In genomic region chr1:22529901-22530621, GRCh38 we compare ENCODE assay signal across 13 cellular contexts. TPM values are rescaled to one million over a fixed set of nuclear protein-coding genes. Genes with fewer than 3 reads are reported as not detected.
A peak's percentile ranks its signal among the peaks of the same experiment; 100 is the strongest.
DNase-seq lines count a peak whose midpoint lies in the region; TF ChIP-seq lines count a peak whose summit lies in the region.
"Had no signal": no experiment of that assay in that cellular context is flagged by ENCODE, and none has a peak within 500 bp of the region (broad histone marks: within the 10 kb centered on the region; RNA-seq: fewer than 3 reads in every experiment).

No MANE protein-coding gene starts in this region.

- H3K27me3 Mint-ChIP-seq in Calu3 (ENCODE audit: unreplicated experiment), result no peaks in the 10 kb centered on the region
- H3K27me3 Mint-ChIP-seq in activated T-helper 1 cell treated with anti-CD3 and anti-CD28 coated beads, Interleukin-12 subunit alpha, Interleukin-12 subunit beta, Interleukin-2, Interleukin-4 antibody, amounts not matched to agents 30 ng/mL and 10 ng/mL and 1 ng/mL, durations not matched to agents 14 hours and 24 hours and 36 hours (ENCODE audit: insufficient read depth), result no peaks in the 10 kb centered on the region
- H3K27me3 Mint-ChIP-seq: CD4-positive, CD25-positive, alpha-beta regulatory T cell had no signal

- H3K27ac Mint-ChIP-seq in Calu3 (ENCODE audit: unreplicated experiment), result peak overlapping the region; percentile 5
- peak overlapping the region; percentile 30 for H3K27ac Mint-ChIP-seq in activated T-helper 1 cell treated with anti-CD3 and anti-CD28 coated beads, Interleukin-12 subunit alpha, Interleukin-12 subunit beta, Interleukin-2, Interleukin-4 antibody, amounts not matched to agents 30 ng/mL and 10 ng/mL and 1 ng/mL, durations not matched to agents 14 hours and 24 hours and 36 hours

- DNase-seq in Calu3 (no peak), foreskin fibroblast (peak; percentile 30 to 51), posterior cingulate gyrus (peak in 6 of 10 donors; percentile 30 to 87 (median 62)), ACHN (no peak), H4 (ENCODE audit: low spot score) (no peak), NCI-H1436 treated with DMSO at 0.1 percent for 48 hours (lab: John Stamatoyannopoulos, UW) (no peak)
- no peak for DNase-seq in activated T-helper 1 cell treated with anti-CD3 and anti-CD28 coated beads, Interleukin-12 subunit alpha, Interleukin-12 subunit beta, Interleukin-2, Interleukin-4 antibody, amounts not matched to agents 30 ng/mL and 10 ng/mL and 1 ng/mL, durations not matched to agents 14 hours and 24 hours and 36 hours (ENCODE audit: low spot score)
- DNase-seq in stimulated activated CD4-positive, alpha-beta T cell treated with anti-CD3 and anti-CD28 coated beads, Interleukin-4, amount 100 ng/mL, for 1 hour, result no peak
- DNase-seq: activated gamma-delta T cell treated with Interleukin-2 at 50 U/mL for 16 hours; CD4-positive, CD25-positive, alpha-beta regulatory T cell; NCI-H2171 had no signal

- H3K4me1 Mint-ChIP-seq in Calu3 (ENCODE audit: low read depth, unreplicated experiment), result no peaks in the 10 kb centered on the region
- H3K4me1 Mint-ChIP-seq in activated T-helper 1 cell treated with anti-CD3 and anti-CD28 coated beads, Interleukin-12 subunit alpha, Interleukin-12 subunit beta, Interleukin-2, Interleukin-4 antibody, amounts not matched to agents 30 ng/mL and 10 ng/mL and 1 ng/mL, durations not matched to agents 14 hours and 24 hours and 36 hours (ENCODE audit: low read depth), result no peaks in the 10 kb centered on the region
- H3K4me1 Mint-ChIP-seq: CD4-positive, CD25-positive, alpha-beta regulatory T cell had no signal

- BruUV-seq in Calu3 (replicated peaks; lab: Mats Ljungman, UMichigan), result TSS peak; percentile 58

- no peak overlapping the region for H3K4me3 Mint-ChIP-seq in Calu3 (ENCODE audit: low read depth, unreplicated experiment)
- no peak overlapping the region for H3K4me3 Mint-ChIP-seq in activated T-helper 1 cell treated with anti-CD3 and anti-CD28 coated beads, Interleukin-12 subunit alpha, Interleukin-12 subunit beta, Interleukin-2, Interleukin-4 antibody, amounts not matched to agents 30 ng/mL and 10 ng/mL and 1 ng/mL, durations not matched to agents 14 hours and 24 hours and 36 hours
- H3K4me3 Mint-ChIP-seq: CD4-positive, CD25-positive, alpha-beta regulatory T cell had no signal

- no peak overlapping the region for H3K4me3 ChIP-seq in foreskin fibroblast (ENCODE audit: low read depth in 1 of 2, low read length in 2 of 2)
- H3K4me3 ChIP-seq: pancreas had no signal

- no peak for TF ChIP-seq CTCF in Calu3 (IDR thresholded peaks at IDR 0.05; ENCODE audit: unreplicated experiment)
- TF ChIP-seq CTCF in foreskin fibroblast (IDR thresholded peaks at IDR 0.05; ENCODE audit: low read depth, low read length), result no peak

- CTCF ChIA-PET in Calu3 (lab: Charles Lee), result no interaction called here

- in situ Hi-C loops in ACHN (cut with HindIII; ENCODE audit: low pct_ligation_motif_present, low pct_unique_long_range_greater_than_20kb, low sequenced_read_pairs), result no loop called here

- no peaks in the 10 kb centered on the region for H3K9me3 Mint-ChIP-seq in Calu3 (ENCODE audit: low read depth, unreplicated experiment)
- H3K9me3 Mint-ChIP-seq in activated T-helper 1 cell treated with anti-CD3 and anti-CD28 coated beads, Interleukin-12 subunit alpha, Interleukin-12 subunit beta, Interleukin-2, Interleukin-4 antibody, amounts not matched to agents 30 ng/mL and 10 ng/mL and 1 ng/mL, durations not matched to agents 14 hours and 24 hours and 36 hours, result no peaks in the 10 kb centered on the region
- H3K9me3 Mint-ChIP-seq: CD4-positive, CD25-positive, alpha-beta regulatory T cell had no signal

- intact Hi-C loops in Calu3 (cut with micrococcal nuclease; ENCODE audit: unreplicated experiment) (no loop called here), posterior cingulate gyrus (cut with DNase I) (loop anchor here (2.0 kb wide), 1 partner anchor 111 kb away; no protein-coding TSS in a partner anchor)
- intact Hi-C loops in activated T-helper 1 cell treated with anti-CD3 and anti-CD28 coated beads, Interleukin-12 subunit alpha, Interleukin-12 subunit beta, Interleukin-2, Interleukin-4 antibody, amounts not matched to agents 30 ng/mL and 10 ng/mL and 1 ng/mL, durations not matched to agents 14 hours and 24 hours and 36 hours (cut with micrococcal nuclease), result no loop called here

- no peaks in the 10 kb centered on the region for H3K36me3 Mint-ChIP-seq in Calu3 (ENCODE audit: insufficient read depth, unreplicated experiment)
- peaks cover 8% of the 10 kb centered on the region for H3K36me3 Mint-ChIP-seq in activated T-helper 1 cell treated with anti-CD3 and anti-CD28 coated beads, Interleukin-12 subunit alpha, Interleukin-12 subunit beta, Interleukin-2, Interleukin-4 antibody, amounts not matched to agents 30 ng/mL and 10 ng/mL and 1 ng/mL, durations not matched to agents 14 hours and 24 hours and 36 hours (ENCODE audit: low read depth)

RNA-seq across cellular contexts. Expression of gene EPHA8, which starts 33.2 kb away (rescaled TPM):
- total RNA-seq in Calu3 (2022), result not detected in 2 replicates
- not detected in 2 replicates for total RNA-seq in activated T-helper 1 cell treated with anti-CD3 and anti-CD28 coated beads, Interleukin-12 subunit alpha, Interleukin-12 subunit beta, Interleukin-2, Interleukin-4 antibody, amounts not matched to agents 30 ng/mL and 10 ng/mL and 1 ng/mL, durations not matched to agents 14 hours and 24 hours and 36 hours
- total RNA-seq in H4 (2014; rRNA removed; shearing (Covaris generic)), result 0.31 and 1.6 TPM in 2 replicates
- total RNA-seq: CD4-positive, CD25-positive, alpha-beta regulatory T cell; dermis microvascular lymphatic vessel endothelial cell had no signal

Comparison
In these comparisons a context has a peak if more than half of its experiments do, and no peak if none do; other contexts are left out.
1. DNase-seq: peak in foreskin fibroblast (2 of 2) and posterior cingulate gyrus (6 of 10); none in Calu3 (single experiment), activated T-helper 1 cell treated with anti-CD3 and anti-CD28 coated beads, Interleukin-12 subunit alpha, Interleukin-12 subunit beta, Interleukin-2, Interleukin-4 antibody, amounts not matched to agents 30 ng/mL and 10 ng/mL and 1 ng/mL, durations not matched to agents 14 hours and 24 hours and 36 hours (single experiment), ACHN (single experiment), H4 (single experiment), NCI-H1436 treated with DMSO at 0.1 percent for 48 hours (single experiment) and stimulated activated CD4-positive, alpha-beta T cell treated with anti-CD3 and anti-CD28 coated beads, Interleukin-4, amount 100 ng/mL, for 1 hour (single experiment).